12 cellular contexts compared by ENCODE assay signal in the genomic region with DNA sequence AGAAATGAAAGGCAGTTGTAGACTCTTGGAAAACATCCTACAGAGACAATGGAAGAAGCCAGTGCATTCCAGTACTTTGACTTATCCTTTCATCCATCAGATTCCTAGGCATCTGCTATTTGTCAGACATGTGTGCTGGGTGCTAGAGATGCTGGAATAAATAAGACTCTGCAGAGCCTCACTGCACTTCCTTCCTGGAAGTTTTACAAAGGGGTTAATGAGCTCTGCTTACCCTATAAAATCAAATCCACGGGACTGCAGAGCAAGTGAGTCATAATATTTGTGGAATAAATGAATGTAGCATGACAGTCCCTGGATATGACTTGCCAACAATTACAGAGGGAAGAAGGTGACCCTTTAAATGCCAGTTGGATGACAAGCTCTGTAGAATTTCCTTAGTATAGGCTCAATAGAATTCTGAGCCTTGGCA. TPM values are rescaled to one million over a fixed set of nuclear protein-coding genes. Genes with fewer than 3 reads are reported as not detected.
DNase-seq lines count a peak whose midpoint lies in the region; FAIRE-seq and TF ChIP-seq lines count a peak whose summit lies in the region.
"Had no signal": no experiment of that assay in that cellular context is flagged by ENCODE, and none has a peak within 500 bp of the region (broad histone marks: within the 10 kb centered on the region; RNA-seq: fewer than 3 reads in every experiment).

No MANE protein-coding gene starts in this region.

- peak; percentile 64 for DNase-seq in HFF-Myc (ENCODE audit: extremely low read depth, low read depth)
- peak; percentile 78 for DNase-seq in fibroblast of the aortic adventitia (ENCODE audit: low read depth)
- peak; percentile 60 for DNase-seq in urothelium cell line (ENCODE audit: low spot score)
- DNase-seq in NCI-H2227 treated with DMSO at 0.1 percent for 48 hours (lab: John Stamatoyannopoulos, UW) = no peak
- DNase-seq in activated CD4-positive, alpha-beta T cell treated with anti-CD3 and anti-CD28 coated beads, Interleukin-2, amount 50 U/mL, for 48 hours = no peak
- DNase-seq in middle frontal gyrus (ENCODE audit: extremely low spot score, low spot score) = no peak
- DNase-seq: head of caudate nucleus; NCI-H446; SHP77; stimulated activated CD4-positive, alpha-beta T cell treated with anti-CD3 and anti-CD28 coated beads, Interleukin-4, amount 100 ng/mL, for 1 hour; stomach had no signal

- TF ChIP-seq CTCF in HFF-Myc (IDR thresholded peaks at IDR 0.05; ENCODE audit: low read depth, low read length, missing control alignments) (no peak), VCaP (conservative IDR thresholded peaks at IDR 0.05) (no peak), fibroblast of the aortic adventitia (IDR thresholded peaks at IDR 0.05; ENCODE audit: insufficient read depth, low read length) (no peak)

- H3K4me3 ChIP-seq in HFF-Myc (replicated peaks; ENCODE audit: low read depth, low read length) (no peak overlapping the region), fibroblast of the aortic adventitia (ENCODE audit: low read depth, low read length) (no peak overlapping the region)
- H3K4me3 ChIP-seq: stomach had no signal

- H3K27ac ChIP-seq in VCaP = peak overlapping the region; percentile 56

- FAIRE-seq in urothelium cell line (lab: Jason Lieb, UNC) = peak; percentile 74

RNA-seq across cellular contexts. Expression of a gene that starts 52.7 kb away (rescaled TPM):
- 5.4 and 24.3 TPM in 2 replicates for total RNA-seq in fibroblast of the aortic adventitia (ENCODE audit: low replicate concordance)

Comparison
In these comparisons a context has a peak if more than half of its experiments do, and no peak if none do; other contexts are left out.
1. DNase-seq: peak in HFF-Myc (single experiment), fibroblast of the aortic adventitia (single experiment) and urothelium cell line (single experiment); none in NCI-H2227 treated with DMSO at 0.1 percent for 48 hours (single experiment), activated CD4-positive, alpha-beta T cell treated with anti-CD3 and anti-CD28 coated beads, Interleukin-2, amount 50 U/mL, for 48 hours (0 of 2) and middle frontal gyrus (single experiment).